ENCODE assay signal across 1 cellular context in genomic region chr2:114082731-114083433, GRCh38.
TF ChIP-seq lines count a peak whose summit lies in the region.

No MANE protein-coding gene starts in this region.

TF ChIP-seq in HepG2, 621 proteins besides CTCF, POLR2A, EP300 and RAD21 (continued from another document):
- TF ChIP-seq ARID5B (CRISPR knock-in tag; IDR thresholded peaks at IDR 0.05) = peak; percentile 36; the same call in 1 of the 2 replicates
- peak; percentile 76; the same call in 1 of the 2 replicates for TF ChIP-seq ZNF362 (CRISPR knock-in tag; IDR thresholded peaks at IDR 0.05; ENCODE audit: borderline replicate concordance)
- 0 out of 2 replicates have a peak, but pooled peaks have one; percentile 18 for TF ChIP-seq GATAD2A (CRISPR knock-in tag; IDR thresholded peaks at IDR 0.05)
- TF ChIP-seq ZNF777 (CRISPR knock-in tag; IDR thresholded peaks at IDR 0.05) = no peak
